ENCODE assay signal across 12 cellular contexts in the genomic region with DNA sequence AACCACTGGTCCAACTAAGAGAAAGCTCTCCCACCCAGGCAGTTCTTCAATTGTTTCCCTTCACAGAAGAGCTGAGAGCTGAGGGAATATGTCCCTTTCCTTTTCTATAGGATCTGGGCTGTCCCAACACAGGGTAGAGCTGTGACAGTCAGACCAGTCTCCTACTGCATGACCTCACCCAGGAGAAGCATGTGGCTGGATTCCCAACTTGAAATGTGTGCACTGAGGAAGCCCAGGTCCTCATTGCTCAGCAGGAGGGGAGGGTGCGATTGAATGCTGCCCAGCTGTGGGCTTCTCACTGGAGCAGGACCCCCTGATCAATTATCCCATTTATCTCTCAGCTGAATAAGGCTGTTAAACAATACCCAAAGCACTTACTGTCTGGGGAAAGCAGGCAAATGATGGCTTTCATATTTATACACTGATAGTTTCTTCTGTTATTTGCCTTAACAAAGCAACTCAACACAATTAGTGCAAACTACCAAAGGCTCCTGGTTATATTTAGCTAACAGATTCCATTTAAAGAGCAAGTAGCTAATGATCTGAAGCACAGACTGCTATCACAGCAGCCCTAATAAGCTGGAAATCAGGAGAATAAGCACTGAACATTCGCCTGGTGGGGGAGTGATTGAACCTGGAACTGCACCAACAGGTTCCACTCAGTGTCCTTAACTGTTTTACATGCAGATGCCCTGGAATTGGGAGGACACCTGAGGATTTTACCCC.
"Had no signal": no experiment of that assay in that cellular context is flagged by ENCODE, and none has a peak within 500 bp of the region (broad histone marks: within the 10 kb centered on the region; RNA-seq: fewer than 3 reads in every experiment).

No MANE protein-coding gene starts in this region.

- H3K4me1 ChIP-seq: gastrocnemius medialis, lower lobe of right lung, stomach had no signal

- ATAC-seq: activated CD4-positive, CD25-positive, alpha-beta regulatory T cell treated with anti-CD3 and anti-CD28 coated beads, Interleukin-2, amount 50 U/mL, for 24 hours; effector memory CD8-positive, alpha-beta T cell; gastrocnemius medialis; lower lobe of right lung had no signal

- DNase-seq: activated effector memory CD4-positive, alpha-beta T cell treated with Interleukin-2 at 50 U/mL for 16 hours; activated T-cell treated with anti-CD3 and anti-CD28 coated beads, Interleukin-2, amount 50 U/mL, for 24 hours; effector memory CD8-positive, alpha-beta T cell; gastrocnemius medialis; lower lobe of right lung; stimulated activated CD4-positive, alpha-beta T cell treated with anti-CD3 and anti-CD28 coated beads, Interleukin-15, amount 100 ng/mL, for 24 hours; stimulated activated CD4-positive, alpha-beta T cell treated with anti-CD3 and anti-CD28 coated beads, Interleukin-4, amount 100 ng/mL, for 24 hours; stomach had no signal

- H3K27ac ChIP-seq: epithelial cell of prostate, gastrocnemius medialis, hepatocyte, lower lobe of right lung, stomach, thoracic aorta had no signal

- H3K9me3 ChIP-seq: gastrocnemius medialis, lower lobe of right lung, stomach, thoracic aorta had no signal

- H3K4me3 ChIP-seq: gastrocnemius medialis, hepatocyte, lower lobe of right lung, stomach, thoracic aorta had no signal

- H3K36me3 ChIP-seq: gastrocnemius medialis, lower lobe of right lung, stomach, thoracic aorta had no signal

- H3K27me3 ChIP-seq: gastrocnemius medialis, hepatocyte, stomach had no signal
